Comparison of ENCODE assay signal across 1 cellular context in genomic region chr3:36606871-36607765, GRCh38.
TF ChIP-seq lines count a peak whose summit lies in the region.

No MANE protein-coding gene starts in this region.

TF ChIP-seq in SK-N-SH treated with all-trans-retinoic acid at 6 μM for 48 hours, 23 proteins besides CTCF, POLR2A, EP300 and RAD21 (continued from another document):
- TF ChIP-seq TSHZ2 (CRISPR knock-in tag; IDR thresholded peaks at IDR 0.05): peak; percentile 99
- peak; percentile 78 for TF ChIP-seq ESRRG (CRISPR knock-in tag; IDR thresholded peaks at IDR 0.05)
- TF ChIP-seq ZFP30 (CRISPR knock-in tag; IDR thresholded peaks at IDR 0.05): no peak
